ENCODE assay signal across 10 cellular contexts in the genomic region with DNA sequence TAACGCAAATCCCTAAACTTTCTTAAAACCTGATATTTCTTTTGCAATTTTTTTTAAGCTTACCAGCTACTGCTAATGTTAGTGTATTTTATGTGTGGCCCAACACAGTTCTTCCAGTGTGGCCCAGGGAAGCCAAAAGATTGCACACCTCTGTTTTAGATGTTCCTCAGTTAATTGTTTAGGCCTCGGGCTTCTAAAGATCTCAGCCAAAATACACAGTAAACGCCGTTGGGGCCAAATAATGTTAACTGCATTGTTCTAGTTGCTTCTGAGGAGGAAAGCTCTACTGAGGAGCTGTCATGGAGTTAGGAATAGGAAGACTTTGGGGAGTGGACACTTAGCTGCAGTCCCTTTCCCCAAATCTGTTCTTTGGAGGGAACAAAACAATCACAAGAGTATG. TPM values are rescaled to one million over a fixed set of nuclear protein-coding genes. Genes with fewer than 3 reads are reported as not detected.
DNase-seq lines count a peak whose midpoint lies in the region; ATAC-seq, FAIRE-seq and TF ChIP-seq lines count a peak whose summit lies in the region.
"Had no signal": no experiment of that assay in that cellular context is flagged by ENCODE, and none has a peak within 500 bp of the region (broad histone marks: within the 10 kb centered on the region; RNA-seq: fewer than 3 reads in every experiment).

No MANE protein-coding gene starts in this region.

- H3K27me3 ChIP-seq in left lung, result no peaks in the 10 kb centered on the region

- intact Hi-C loops in kidney (cut with DNase I), result no loop called here
- intact Hi-C loops in left lung (cut with DNase I), result no loop called here

- H3K4me3 ChIP-seq in kidney (ENCODE audit: low read length in 2 of 2) (peak overlapping the region; percentile 25 to 75), left lung (peak overlapping the region in 1 of 2 donors; percentile 94)

- H3K27ac Mint-ChIP-seq in activated naive CD4-positive, alpha-beta T cell treated with anti-CD3 and anti-CD28 coated beads, Interleukin-2, amount 50 U/mL, for 24 hours, result peak overlapping the region; percentile 77
- peak overlapping the region; percentile 95 to 96 for H3K27ac Mint-ChIP-seq in activated naive CD4-positive, alpha-beta T cell treated with anti-CD3 and anti-CD28 coated beads, Interleukin-2, amount 50 U/mL, for 72 hours
- peak overlapping the region; percentile 92 for H3K27ac Mint-ChIP-seq in type B pancreatic cell

- peak overlapping the region in 1 of 2 donors; percentile 90 for H3K9ac ChIP-seq in kidney (ENCODE audit: low read length in 2 of 2)

- no peak for FAIRE-seq in kidney (lab: Jason Lieb, UNC)

- no peak for TF ChIP-seq CTCF in kidney (IDR thresholded peaks at IDR 0.05; ENCODE audit: borderline replicate concordance, extremely low read depth, insufficient read depth)
- no peak for TF ChIP-seq CTCF in type B pancreatic cell (conservative IDR thresholded peaks at IDR 0.05)
- no peak for TF ChIP-seq CTCF in left lung (IDR thresholded peaks at IDR 0.05)

- H3K9me3 Mint-ChIP-seq in activated naive CD4-positive, alpha-beta T cell treated with anti-CD3 and anti-CD28 coated beads, Interleukin-2, amount 50 U/mL, for 24 hours, result no peaks in the 10 kb centered on the region
- H3K9me3 Mint-ChIP-seq in activated naive CD4-positive, alpha-beta T cell treated with anti-CD3 and anti-CD28 coated beads, Interleukin-2, amount 50 U/mL, for 72 hours, result no peaks in the 10 kb centered on the region
- H3K9me3 Mint-ChIP-seq in type B pancreatic cell, result no peaks in the 10 kb centered on the region

- H3K4me3 Mint-ChIP-seq in activated naive CD4-positive, alpha-beta T cell treated with anti-CD3 and anti-CD28 coated beads, Interleukin-2, amount 50 U/mL, for 24 hours, result peak overlapping the region; percentile 100
- H3K4me3 Mint-ChIP-seq in type B pancreatic cell, result peak overlapping the region; percentile 98

- peaks cover 2 to 11% of the 10 kb centered on the region in 2 donors for H3K4me1 ChIP-seq in kidney (ENCODE audit: control insufficient read depth in 1 of 2, insufficient read depth in 1 of 2, low read depth in 1 of 2, low read length in 2 of 2)
- peaks cover 24 to 44% of the 10 kb centered on the region in 2 donors for H3K4me1 ChIP-seq in left lung

- no peak for DNase-seq in activated naive CD4-positive, alpha-beta T cell treated with Interleukin-2 at 50 U/mL for 16 hours
- DNase-seq in activated naive CD4-positive, alpha-beta T cell treated with anti-CD3 and anti-CD28 coated beads, Interleukin-2, amount 50 U/mL, for 72 hours (ENCODE audit: low spot score in 2 of 2), result no peak
- DNase-seq in kidney (no peak), type B pancreatic cell (ENCODE audit: extremely low spot score, unreplicated experiment) (no peak), NCI-H2029 (lab: John Stamatoyannopoulos, UW) (no peak), NCI-H1694 treated with DMSO at 0.1 percent for 48 hours (lab: John Stamatoyannopoulos, UW) (no peak), left lung (no peak)
- DNase-seq: activated CD4-positive, alpha-beta T cell treated with anti-CD3 and anti-CD28 coated beads for 1 hour; NCI-H774 had no signal

- H3K27ac ChIP-seq in kidney (ENCODE audit: low read depth in 2 of 2, low read length in 2 of 2) (peak overlapping the region in 1 of 2 donors; percentile 56), left lung (no peak overlapping the region)

- ATAC-seq in activated naive CD4-positive, alpha-beta T cell treated with anti-CD3 and anti-CD28 coated beads, Interleukin-2, amount 50 U/mL, for 72 hours, result no peak
- no peak for ATAC-seq in left lung

- H3K27me3 Mint-ChIP-seq in activated naive CD4-positive, alpha-beta T cell treated with anti-CD3 and anti-CD28 coated beads, Interleukin-2, amount 50 U/mL, for 24 hours, result no peaks in the 10 kb centered on the region
- no peaks in the 10 kb centered on the region for H3K27me3 Mint-ChIP-seq in type B pancreatic cell

- no peaks in the 10 kb centered on the region for H3K9me3 ChIP-seq in kidney (ENCODE audit: control insufficient read depth in 1 of 2, low read length in 2 of 2)
- H3K9me3 ChIP-seq in left lung, result no peaks in the 10 kb centered on the region

- H3K4me1 Mint-ChIP-seq in activated naive CD4-positive, alpha-beta T cell treated with anti-CD3 and anti-CD28 coated beads, Interleukin-2, amount 50 U/mL, for 24 hours, result peaks cover 36% of the 10 kb centered on the region
- peaks cover 23% of the 10 kb centered on the region for H3K4me1 Mint-ChIP-seq in type B pancreatic cell (ENCODE audit: unreplicated experiment)

- H3K36me3 ChIP-seq in kidney (ENCODE audit: control insufficient read depth in 1 of 2, insufficient read depth in 2 of 2, low read length in 2 of 2) (peaks cover 5 to 27% of the 10 kb centered on the region in 2 donors), left lung (peaks cover 0 to 27% of the 10 kb centered on the region in 2 donors)

- peaks cover 41% of the 10 kb centered on the region for H3K36me3 Mint-ChIP-seq in activated naive CD4-positive, alpha-beta T cell treated with anti-CD3 and anti-CD28 coated beads, Interleukin-2, amount 50 U/mL, for 24 hours
- H3K36me3 Mint-ChIP-seq in activated naive CD4-positive, alpha-beta T cell treated with anti-CD3 and anti-CD28 coated beads, Interleukin-2, amount 50 U/mL, for 72 hours, result peaks cover 55 to 64% of the 10 kb centered on the region in 2 donors
- H3K36me3 Mint-ChIP-seq in type B pancreatic cell, result peaks cover 28% of the 10 kb centered on the region

RNA-seq across cellular contexts. Expression of a gene that starts 2.0 kb away (rescaled TPM):
- total RNA-seq in activated naive CD4-positive, alpha-beta T cell treated with anti-CD3 and anti-CD28 coated beads, Interleukin-2, amount 50 U/mL, for 72 hours, result 100 to 1,000 TPM; 264 to 275 TPM
- total RNA-seq in kidney (78.1 TPM), type B pancreatic cell (ENCODE audit: low replicate concordance) (165 and 167 TPM in 2 replicates), left lung (10 to 100 TPM; 90.5 to 96.7 TPM)
- polyA plus RNA-seq in kidney (ENCODE audit: insufficient read depth, low read depth, low replicate concordance), result 427 TPM

RNA-seq across cellular contexts. Expression of a gene that starts 2.6 kb away (rescaled TPM):
- total RNA-seq in activated naive CD4-positive, alpha-beta T cell treated with anti-CD3 and anti-CD28 coated beads, Interleukin-2, amount 50 U/mL, for 72 hours, result 100 to 1,000 TPM; 646 to 811 TPM
- 157 TPM for total RNA-seq in kidney
- 390 TPM for polyA plus RNA-seq in kidney (ENCODE audit: insufficient read depth, low read depth, low replicate concordance)
- total RNA-seq in type B pancreatic cell (ENCODE audit: low replicate concordance), result 375 and 473 TPM in 2 replicates
- total RNA-seq in left lung, result 100 to 1,000 TPM; 183 to 253 TPM

RNA-seq across cellular contexts. Expression of a gene that starts 13.7 kb away (rescaled TPM):
- 10 to 100 TPM; 16.0 to 21.2 TPM for total RNA-seq in activated naive CD4-positive, alpha-beta T cell treated with anti-CD3 and anti-CD28 coated beads, Interleukin-2, amount 50 U/mL, for 72 hours
- total RNA-seq in kidney, result 23.0 TPM
- polyA plus RNA-seq in kidney (ENCODE audit: insufficient read depth, low read depth, low replicate concordance), result 16.5 TPM
- 27.3 and 30.7 TPM in 2 replicates for total RNA-seq in type B pancreatic cell (ENCODE audit: low replicate concordance)
- 10 to 100 TPM; 23.0 to 27.7 TPM for total RNA-seq in left lung

RNA-seq across cellular contexts. Expression of a gene that starts 48.8 kb away (rescaled TPM):
- total RNA-seq in activated naive CD4-positive, alpha-beta T cell treated with anti-CD3 and anti-CD28 coated beads, Interleukin-2, amount 50 U/mL, for 72 hours, result 10 to 100 TPM; 12.6 to 48.6 TPM
- total RNA-seq in kidney (28.6 TPM), type B pancreatic cell (ENCODE audit: low replicate concordance) (12.7 and 17.8 TPM in 2 replicates), left lung (10 to 100 TPM; 26.3 to 28.3 TPM)
- polyA plus RNA-seq in kidney (ENCODE audit: insufficient read depth, low read depth, low replicate concordance), result 31.2 TPM
